Comparison of ENCODE assay signal across 9 cellular contexts in genomic region chr5:38783011-38783551, GRCh38.
DNase-seq lines count a peak whose midpoint lies in the region; ATAC-seq and TF ChIP-seq lines count a peak whose summit lies in the region.
"Had no signal": no experiment of that assay in that cellular context is flagged by ENCODE, and none has a peak within 500 bp of the region (broad histone marks: within the 10 kb centered on the region; RNA-seq: fewer than 3 reads in every experiment).

No MANE protein-coding gene starts in this region.

- no peaks in the 10 kb centered on the region for H3K36me3 ChIP-seq in left lung
- H3K36me3 ChIP-seq in neural progenitor cell = no peaks in the 10 kb centered on the region

- peaks cover 20 to 22% of the 10 kb centered on the region in 2 donors for H3K4me1 ChIP-seq in left lung
- H3K4me1 ChIP-seq in neural progenitor cell = no peaks in the 10 kb centered on the region

- peaks cover 22% of the 10 kb centered on the region for H3K9me3 Mint-ChIP-seq in neural progenitor cell

- no peak overlapping the region for H3K4me3 Mint-ChIP-seq in neural progenitor cell

- peaks cover 5% of the 10 kb centered on the region for H3K4me1 Mint-ChIP-seq in neural progenitor cell

- no peaks in the 10 kb centered on the region for H4K20me1 ChIP-seq in neural progenitor cell (ENCODE audit: low read depth)

- in situ Hi-C loops in astrocyte of the cerebellum (cut with HindIII; ENCODE audit: low sequenced_read_pairs) = no loop called here

- DNase-seq in A172 (ENCODE audit: low spot score) = peak; percentile 96
- peak; percentile 63 for DNase-seq in NCI-H1092 (lab: John Stamatoyannopoulos, UW)
- peak; percentile 98 for DNase-seq in astrocyte of the cerebellum (ENCODE audit: low read depth)
- no peak for DNase-seq in left lung
- no peak for DNase-seq in neural progenitor cell (ENCODE audit: low spot score)
- DNase-seq in activated T-cell treated with anti-CD3 and anti-CD28 coated beads for 4 hours = no peak
- no peak for DNase-seq in NCI-H526 (lab: John Stamatoyannopoulos, UW)

- H3K27me3 ChIP-seq in left lung (no peaks in the 10 kb centered on the region), neural progenitor cell (no peaks in the 10 kb centered on the region)

- ATAC-seq in left lung (peak; percentile 90), GM18909 (IDR thresholded peaks at IDR 0.05; ENCODE audit: poor library complexity, unreplicated experiment) (no peak)

- H3K27me3 Mint-ChIP-seq in neural progenitor cell (ENCODE audit: insufficient read depth, low read depth) = peaks cover 2% of the 10 kb centered on the region

- no peaks in the 10 kb centered on the region for H3K9me3 ChIP-seq in left lung
- no peaks in the 10 kb centered on the region for H3K9me3 ChIP-seq in neural progenitor cell (ENCODE audit: low read depth)

- H3F3A ChIP-seq in neural progenitor cell (ENCODE audit: low read depth) = no peaks in the 10 kb centered on the region

- H3K4me3 ChIP-seq in astrocyte of the cerebellum (ENCODE audit: low read depth, low read length) = no peak overlapping the region
- no peak overlapping the region for H3K4me3 ChIP-seq in left lung
- no peak overlapping the region for H3K4me3 ChIP-seq in neural progenitor cell

- H3K27ac Mint-ChIP-seq in neural progenitor cell = no peak overlapping the region

- H2AFZ ChIP-seq in neural progenitor cell (replicated peaks) = no peak overlapping the region

- H3K79me2 ChIP-seq in neural progenitor cell (ENCODE audit: low read depth) = no peaks in the 10 kb centered on the region

- H3K4me2 ChIP-seq in neural progenitor cell = no peak overlapping the region

- intact Hi-C loops in left lung (cut with DNase I) = no loop called here

- TF ChIP-seq CTCF in astrocyte of the cerebellum (IDR thresholded peaks at IDR 0.05; ENCODE audit: low read depth, low read length, missing control alignments) (peak; percentile 13), left lung (IDR thresholded peaks at IDR 0.05) (peak in 1 of 2 donors; percentile 47), neural progenitor cell (IDR thresholded peaks at IDR 0.05) (no peak)

- H3K36me3 Mint-ChIP-seq in neural progenitor cell = peaks cover 3% of the 10 kb centered on the region

- H3K9ac ChIP-seq in neural progenitor cell = no peak overlapping the region

- H3K27ac ChIP-seq in left lung (peak overlapping the region; percentile 58 to 61), neural progenitor cell (no peak overlapping the region)
- H3K27ac ChIP-seq: C4-2B had no signal

Comparison
In these comparisons a context has a peak if more than half of its experiments do, and no peak if none do; other contexts are left out.
1. DNase-seq: peak in A172 (single experiment), NCI-H1092 (single experiment) and astrocyte of the cerebellum (single experiment); none in left lung (0 of 2), neural progenitor cell (single experiment), activated T-cell treated with anti-CD3 and anti-CD28 coated beads for 4 hours (single experiment) and NCI-H526 (0 of 2).